Comparison of ENCODE assay signal across 23 cellular contexts in the genomic region with DNA sequence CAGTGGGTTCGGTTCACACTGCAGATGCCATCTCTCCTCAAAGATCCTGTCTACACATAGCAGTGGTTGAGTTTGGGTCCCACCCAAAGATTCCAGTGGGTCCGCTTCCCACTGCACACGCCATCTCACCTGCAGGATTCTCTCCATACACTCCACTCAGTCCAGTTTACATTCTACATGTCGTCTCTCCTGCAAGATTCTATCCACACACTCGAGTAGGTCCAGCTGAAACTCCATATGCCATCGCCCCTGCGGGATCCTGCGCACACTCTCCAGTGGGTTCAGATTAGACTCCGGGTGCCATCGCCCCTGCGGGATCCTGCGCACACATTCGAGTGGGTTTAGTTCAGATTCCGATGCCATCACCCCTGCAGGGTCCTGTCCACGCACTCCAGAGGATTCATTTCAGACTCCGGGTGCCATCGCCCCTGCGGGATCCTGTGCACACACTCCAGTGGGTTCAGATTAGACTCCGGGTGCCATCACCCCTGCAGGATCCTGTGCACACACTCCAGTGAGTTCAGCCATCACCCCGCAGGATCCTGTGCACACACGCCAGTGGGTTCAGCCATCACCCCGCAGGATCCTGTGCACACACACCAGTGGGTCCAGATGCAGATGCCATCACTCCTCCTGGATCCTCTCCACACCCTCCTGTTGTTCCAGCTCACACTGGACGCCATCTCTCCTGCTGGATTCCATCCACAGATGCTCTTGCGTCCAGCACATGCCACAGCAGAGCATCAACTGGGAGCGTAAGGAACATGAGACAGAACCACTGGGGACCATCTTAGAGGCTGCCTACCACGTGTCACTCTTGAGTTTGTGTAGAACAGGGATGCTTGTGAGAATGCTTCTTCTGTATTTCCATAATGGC. TPM values are rescaled to one million over a fixed set of nuclear protein-coding genes. Genes with fewer than 3 reads are reported as not detected.
DNase-seq lines count a peak whose midpoint lies in the region; ATAC-seq and TF ChIP-seq lines count a peak whose summit lies in the region.
"Had no signal": no experiment of that assay in that cellular context is flagged by ENCODE, and none has a peak within 500 bp of the region (broad histone marks: within the 10 kb centered on the region; RNA-seq: fewer than 3 reads in every experiment).

No MANE protein-coding gene starts in this region.

- intact Hi-C loops in sigmoid colon (cut with DNase I) = loop anchor here (5.0 kb wide), 1 partner anchor 195 kb away; no protein-coding TSS in a partner anchor

- H3K27ac Mint-ChIP-seq in H9 (no peak overlapping the region), nephron progenitor cell (peak overlapping the region; percentile 91)
- no peak overlapping the region for H3K27ac Mint-ChIP-seq in activated naive CD4-positive, alpha-beta T cell treated with anti-CD3 and anti-CD28 coated beads, Interleukin-2, amount 10 ng/mL, durations not matched to agents 7 days and 5 days
- H3K27ac Mint-ChIP-seq: dendritic cell treated with granulocyte-macrophage colony-stimulating factor and Interleukin-4, amounts not matched to agents 40 ng/mL and 50 ng/mL, for 4 days; stimulated activated naive CD8-positive, alpha-beta T cell treated with anti-CD3 and anti-CD28 coated beads, Interleukin-15, amount 100 ng/mL, for 72 hours had no signal

- H2AFZ ChIP-seq in H9 (ENCODE audit: low read length) = no peak overlapping the region

- peaks cover 9% of the 10 kb centered on the region for H3K23me2 ChIP-seq in H9 (ENCODE audit: insufficient read length, low read depth, low read length, poor library complexity, severe bottlenecking)

- CTCF ChIA-PET in activated naive CD4-positive, alpha-beta T cell treated with anti-CD3 and anti-CD28 coated beads, Interleukin-2, amount 10 ng/mL, durations not matched to agents 7 days and 5 days (lab: Charles Lee) = no interaction called here

- peaks cover 16 to 23% of the 10 kb centered on the region in 2 experiments for H3K4me1 Mint-ChIP-seq in H9
- H3K4me1 Mint-ChIP-seq in nephron progenitor cell = peaks cover 50% of the 10 kb centered on the region
- peaks cover 3% of the 10 kb centered on the region for H3K4me1 Mint-ChIP-seq in activated naive CD4-positive, alpha-beta T cell treated with anti-CD3 and anti-CD28 coated beads, Interleukin-2, amount 10 ng/mL, durations not matched to agents 7 days and 5 days

- H3K4me3 ChIP-seq in BLaER1 = no peak overlapping the region
- H3K4me3 ChIP-seq in sigmoid colon = no peak overlapping the region
- H3K4me3 ChIP-seq: ovary, right lobe of liver, tibial artery had no signal

- no peak overlapping the region for H4K91ac ChIP-seq in H9 (ENCODE audit: insufficient read length, low read depth, low read length)

- H3K4me2 ChIP-seq in BLaER1 (peak overlapping the region; percentile 93; the same call in 1 of the 2 replicates), H9 (ENCODE audit: insufficient read depth, insufficient read length, low read length) (no peak overlapping the region)

- H3K79me1 ChIP-seq in H9 (ENCODE audit: insufficient read depth, low read depth, low read length, poor library complexity, severe bottlenecking) = no peaks in the 10 kb centered on the region

- TF ChIP-seq CTCF in H9 (conservative IDR thresholded peaks at IDR 0.05) (no peak), nephron progenitor cell (IDR thresholded peaks at IDR 0.05) (no peak), sigmoid colon (IDR thresholded peaks at IDR 0.05) (no peak)

- no peak overlapping the region for H3K9ac ChIP-seq in BLaER1
- no peak overlapping the region for H3K9ac ChIP-seq in H9 (ENCODE audit: extremely low read depth, insufficient read length, low read length)

- TF ChIP-seq EP300 in sigmoid colon (IDR thresholded peaks at IDR 0.05) = no peak

- H3K27me3 Mint-ChIP-seq in H9 (ENCODE audit: low read depth) = peaks cover 49% of the 10 kb centered on the region
- peaks cover 6% of the 10 kb centered on the region for H3K27me3 Mint-ChIP-seq in nephron progenitor cell (ENCODE audit: low read depth, poor library complexity)
- H3K27me3 Mint-ChIP-seq in activated naive CD4-positive, alpha-beta T cell treated with anti-CD3 and anti-CD28 coated beads, Interleukin-2, amount 10 ng/mL, durations not matched to agents 7 days and 5 days = peaks cover 54% of the 10 kb centered on the region

- no peaks in the 10 kb centered on the region for H3K27me3 ChIP-seq in BLaER1
- H3K27me3 ChIP-seq in H9 (ENCODE audit: insufficient read depth, low read length) = no peaks in the 10 kb centered on the region
- no peaks in the 10 kb centered on the region for H3K27me3 ChIP-seq in sigmoid colon
- H3K27me3 ChIP-seq: ovary, right lobe of liver had no signal

- DNase-seq in H9 = peak; percentile 18
- DNase-seq in ecto neural progenitor cell (ENCODE audit: low spot score) = peak; percentile 34
- no peak for DNase-seq in nephron progenitor cell
- no peak for DNase-seq in sigmoid colon
- no peak for DNase-seq in activated naive CD4-positive, alpha-beta T cell treated with anti-CD3 and anti-CD28 coated beads, Interleukin-2, amount 10 ng/mL, durations not matched to agents 7 days and 5 days
- DNase-seq in kidney glomerular epithelial cell (lab: John Stamatoyannopoulos, UW) = no peak
- DNase-seq: activated CD4-positive, alpha-beta T cell treated with anti-CD3 and anti-CD28 coated beads, Interleukin-2, amount 50 U/mL, for 48 hours; activated T-cell treated with anti-CD3 and anti-CD28 coated beads, Interleukin-2, amount 50 U/mL, for 1 hour; amygdala; CD4-positive, CD25-positive, alpha-beta regulatory T cell; H7; NCI-H1092; NCI-H187 treated with DMSO at 0.1 percent for 48 hours; NCI-H226; NCI-H774; SHP77 treated with DMSO at 0.1 percent for 48 hours; stimulated activated naive CD8-positive, alpha-beta T cell treated with anti-CD3 and anti-CD28 coated beads, Interleukin-15, amount 100 ng/mL, for 72 hours; tibial artery had no signal

- H4K5ac ChIP-seq in H9 (ENCODE audit: insufficient read length, low read depth, low read length) = no peak overlapping the region

- no peak overlapping the region for H3K4me3 Mint-ChIP-seq in H9
- peak overlapping the region; percentile 3 for H3K4me3 Mint-ChIP-seq in nephron progenitor cell
- H3K4me3 Mint-ChIP-seq in activated naive CD4-positive, alpha-beta T cell treated with anti-CD3 and anti-CD28 coated beads, Interleukin-2, amount 10 ng/mL, durations not matched to agents 7 days and 5 days = no peak overlapping the region
- H3K4me3 Mint-ChIP-seq: CD4-positive, CD25-positive, alpha-beta regulatory T cell; dendritic cell treated with granulocyte-macrophage colony-stimulating factor and Interleukin-4, amounts not matched to agents 40 ng/mL and 50 ng/mL, for 4 days; stimulated activated naive CD8-positive, alpha-beta T cell treated with anti-CD3 and anti-CD28 coated beads, Interleukin-15, amount 100 ng/mL, for 72 hours had no signal

- H3K9me3 Mint-ChIP-seq in H9 = peaks cover 4 to 5% of the 10 kb centered on the region in 2 experiments; a peak in 4 of 5 replicates
- no peaks in the 10 kb centered on the region for H3K9me3 Mint-ChIP-seq in nephron progenitor cell
- H3K9me3 Mint-ChIP-seq in activated naive CD4-positive, alpha-beta T cell treated with anti-CD3 and anti-CD28 coated beads, Interleukin-2, amount 10 ng/mL, durations not matched to agents 7 days and 5 days = no peaks in the 10 kb centered on the region
- H3K9me3 Mint-ChIP-seq: dendritic cell treated with granulocyte-macrophage colony-stimulating factor and Interleukin-4, amounts not matched to agents 40 ng/mL and 50 ng/mL, for 4 days; stimulated activated naive CD8-positive, alpha-beta T cell treated with anti-CD3 and anti-CD28 coated beads, Interleukin-15, amount 100 ng/mL, for 72 hours had no signal

- H2BK5ac ChIP-seq in H9 (ENCODE audit: insufficient read length, low read length) = no peak overlapping the region

- H3K4ac ChIP-seq in H9 (ENCODE audit: low read depth, low read length) = no peak overlapping the region

- H3K27ac ChIP-seq in BLaER1 (no peak overlapping the region), H9 (ENCODE audit: insufficient read length, low read depth, low read length) (no peak overlapping the region), sigmoid colon (no peak overlapping the region)
- H3K27ac ChIP-seq: ovary, right lobe of liver, tibial artery had no signal

- WGBS in H9 (ENCODE audit: extremely low coverage, insufficient read length, low lambda C conversion rate) = no CpG with 5 or more reads among the region's 26 CpGs
- WGBS in sigmoid colon, 2 donors = 85 to 89% methylated on average over 26 of the region's 26 CpGs

- H3K9me3 ChIP-seq in BLaER1 (no peaks in the 10 kb centered on the region), H9 (ENCODE audit: control insufficient read depth, low read depth, low read length) (no peaks in the 10 kb centered on the region), sigmoid colon (no peaks in the 10 kb centered on the region)
- H3K9me3 ChIP-seq: ovary, right lobe of liver, tibial artery had no signal

- peaks cover 7 to 13% (median 8%) of the 10 kb centered on the region in 3 experiments for H3K36me3 Mint-ChIP-seq in H9 (ENCODE audit: insufficient read depth in 1 of 3, low read depth in 3 of 3)
- H3K36me3 Mint-ChIP-seq in nephron progenitor cell (ENCODE audit: low read depth) = peaks cover 16% of the 10 kb centered on the region
- H3K36me3 Mint-ChIP-seq in activated naive CD4-positive, alpha-beta T cell treated with anti-CD3 and anti-CD28 coated beads, Interleukin-2, amount 10 ng/mL, durations not matched to agents 7 days and 5 days = no peaks in the 10 kb centered on the region
- H3K36me3 Mint-ChIP-seq: CD4-positive, CD25-positive, alpha-beta regulatory T cell had no signal

- H3K79me2 ChIP-seq in H9 (ENCODE audit: insufficient read depth, low read length) = peaks cover under 1% of the 10 kb centered on the region; the same call in 1 of the 2 replicates

- H3K56ac ChIP-seq in H9 (ENCODE audit: insufficient read length, low read depth, low read length) = no peak overlapping the region

- H2BK15ac ChIP-seq in H9 (ENCODE audit: low read depth, low read length) = no peak overlapping the region

- H3K4me1 ChIP-seq in BLaER1 (peaks cover 64% of the 10 kb centered on the region), H9 (ENCODE audit: insufficient read depth, low read length) (no peaks in the 10 kb centered on the region; the same call in 1 of the 2 replicates), sigmoid colon (peaks cover 0 to 24% (median 22%) of the 10 kb centered on the region in 4 donors)
- H3K4me1 ChIP-seq: right lobe of liver had no signal

- H2AK5ac ChIP-seq in H9 (ENCODE audit: insufficient read length, low read length) = no peak overlapping the region

- no peak overlapping the region for H3K14ac ChIP-seq in H9 (ENCODE audit: insufficient read depth, low read length)

- H3K36me3 ChIP-seq in BLaER1 (peaks cover 5% of the 10 kb centered on the region; the same call in 1 of the 2 replicates), sigmoid colon (no peaks in the 10 kb centered on the region)
- H3K36me3 ChIP-seq: ovary, right lobe of liver, tibial artery had no signal

- H4K8ac ChIP-seq in H9 (replicated peaks; ENCODE audit: insufficient read length, low read depth, low read length) = no peak overlapping the region

- no peak overlapping the region for H3T11ph ChIP-seq in H9 (ENCODE audit: low read length)

- no peak overlapping the region for H2BK20ac ChIP-seq in H9 (ENCODE audit: low read depth, low read length, poor library complexity, severe bottlenecking)

- H3K23ac ChIP-seq in H9 (ENCODE audit: insufficient read length, low read depth, low read length) = no peak overlapping the region

- TF ChIP-seq POLR2A in sigmoid colon (IDR thresholded peaks at IDR 0.05) = no peak

- no peak overlapping the region for H3K18ac ChIP-seq in H9 (ENCODE audit: insufficient read length, low read depth, low read length)

- H2BK12ac ChIP-seq in H9 (ENCODE audit: insufficient read length, low read depth, low read length) = no peak overlapping the region

- no peak for ATAC-seq in HG02588 (IDR thresholded peaks at IDR 0.05; ENCODE audit: unreplicated experiment)
- ATAC-seq: right lobe of liver; stimulated activated naive CD8-positive, alpha-beta T cell treated with anti-CD3 and anti-CD28 coated beads, Interleukin-15, amount 100 ng/mL, for 72 hours had no signal

- H4K20me1 ChIP-seq in BLaER1 (peaks cover 10% of the 10 kb centered on the region), H9 (ENCODE audit: control insufficient read depth, insufficient read depth, insufficient read length) (no peaks in the 10 kb centered on the region)

- no peak overlapping the region for H2BK120ac ChIP-seq in H9 (ENCODE audit: low read depth, low read length, poor library complexity, severe bottlenecking)

RNA-seq across cellular contexts. Expression of a gene that starts 3.0 kb away (rescaled TPM):
- total RNA-seq in H9 (2021) (140 and 146 TPM in 2 replicates), sigmoid colon (100 to 1,000 TPM in 1 of 4 donors, 10 to 100 TPM in 3; 34.4 to 126 (median 48.3) TPM)
- polyA plus RNA-seq in sigmoid colon = 10 to 100 TPM in 1 of 3 donors, 1 to 10 TPM in 2; 1.2 to 13.6 (median 1.8) TPM
- polyA plus RNA-seq: CD4-positive, CD25-positive, alpha-beta regulatory T cell had no signal

Comparison
In these comparisons a context has a peak if more than half of its experiments do, and no peak if none do; other contexts are left out.
1. DNase-seq: peak in H9 (single experiment) and ecto neural progenitor cell (single experiment); none in nephron progenitor cell (single experiment), sigmoid colon (single experiment), activated naive CD4-positive, alpha-beta T cell treated with anti-CD3 and anti-CD28 coated beads, Interleukin-2, amount 10 ng/mL, durations not matched to agents 7 days and 5 days (single experiment) and kidney glomerular epithelial cell (single experiment).